ENCODE assay signal across 8 cellular contexts in genomic region chr14:77037886-77038511, GRCh38. TPM values are rescaled to one million over a fixed set of nuclear protein-coding genes. Genes with fewer than 3 reads are reported as not detected.
DNase-seq lines count a peak whose midpoint lies in the region; ATAC-seq and TF ChIP-seq lines count a peak whose summit lies in the region.

No MANE protein-coding gene starts in this region.

- WGBS in neuronal stem cell (ENCODE audit: extremely low coverage in 2 of 2, insufficient read length in 2 of 2, insufficient replicate concordance in 1 of 2), 2 donors: no CpG with 5 or more reads among the region's 21 CpGs

- H3K4me1 ChIP-seq in colonic mucosa: peaks cover 19% of the 10 kb centered on the region
- peaks cover 31 to 68% of the 10 kb centered on the region in 2 donors for H3K4me1 ChIP-seq in neuronal stem cell (ENCODE audit: control insufficient read depth in 2 of 2, insufficient read depth in 1 of 2, low read depth in 1 of 2, low read length in 2 of 2)

- H2AFZ ChIP-seq in neuronal stem cell (ENCODE audit: low read length): peak overlapping the region; percentile 70

- H3K27me3 ChIP-seq in colonic mucosa (no peaks in the 10 kb centered on the region), neuronal stem cell (ENCODE audit: control insufficient read depth in 3 of 3, insufficient read depth in 3 of 3, low read depth in 1 of 3, low read length in 3 of 3) (peaks cover 0 to 11% (median 0%) of the 10 kb centered on the region in 3 experiments)

- H3K27ac ChIP-seq in colonic mucosa (peak overlapping the region; percentile 80), neuronal stem cell (replicated peaks; ENCODE audit: low read length) (no peak overlapping the region)

- H2BK12ac ChIP-seq in neuronal stem cell (ENCODE audit: low read length): peak overlapping the region; percentile 63

- no peak overlapping the region for H4K91ac ChIP-seq in neuronal stem cell (ENCODE audit: low read depth, low read length, poor library complexity)

- H3K4me3 ChIP-seq in WI38 (ENCODE audit: low read depth, low read length) (peak overlapping the region; percentile 40), colonic mucosa (no peak overlapping the region), neuronal stem cell (ENCODE audit: low read length in 2 of 2) (peak overlapping the region in 1 of 2 donors; percentile 35)

- H2BK5ac ChIP-seq in neuronal stem cell (ENCODE audit: low read length): no peak overlapping the region

- no peaks in the 10 kb centered on the region for H3K79me1 ChIP-seq in neuronal stem cell (ENCODE audit: low read depth, low read length)

- H3K36me3 ChIP-seq in colonic mucosa: no peaks in the 10 kb centered on the region
- no peaks in the 10 kb centered on the region for H3K36me3 ChIP-seq in neuronal stem cell (replicated peaks in 1 of 2; ENCODE audit: control insufficient read depth in 2 of 2, insufficient read depth in 2 of 2, low read length in 2 of 2)

- H3K9me3 ChIP-seq in colonic mucosa: no peaks in the 10 kb centered on the region
- H3K9me3 ChIP-seq in neuronal stem cell (replicated peaks in 1 of 2; ENCODE audit: control insufficient read depth in 2 of 2, insufficient read depth in 1 of 2, low read depth in 1 of 2, low read length in 2 of 2): no peaks in the 10 kb centered on the region

- no peak overlapping the region for H2AK5ac ChIP-seq in neuronal stem cell (ENCODE audit: low read depth, low read length)

- no peak overlapping the region for H3K14ac ChIP-seq in neuronal stem cell (ENCODE audit: low read length)

- no peak overlapping the region for H4K8ac ChIP-seq in neuronal stem cell (ENCODE audit: low read depth, low read length)

- H3K18ac ChIP-seq in neuronal stem cell (ENCODE audit: low read length): peak overlapping the region; percentile 77

- peak; percentile 41 for DNase-seq in H4 (ENCODE audit: low spot score)
- DNase-seq in colonic mucosa: no peak
- DNase-seq in neuronal stem cell (ENCODE audit: low spot score): no peak
- no peak for DNase-seq in SKM-1 (lab: John Stamatoyannopoulos, UW; ENCODE audit: unreplicated experiment)

- H3K4me2 ChIP-seq in neuronal stem cell (ENCODE audit: insufficient read depth, low read length, poor library complexity, severe bottlenecking): no peak overlapping the region

- intact Hi-C loops in colonic mucosa (cut with DNase I): no loop called here

- no peak for ATAC-seq in HG02852 (IDR thresholded peaks at IDR 0.05; ENCODE audit: unreplicated experiment)
- no peak for ATAC-seq in GM21529 (IDR thresholded peaks at IDR 0.05; ENCODE audit: unreplicated experiment)
- no peak for ATAC-seq in GM19455 (IDR thresholded peaks at IDR 0.05; ENCODE audit: unreplicated experiment)

- no peak overlapping the region for H2BK120ac ChIP-seq in neuronal stem cell (ENCODE audit: low read depth, low read length)

- TF ChIP-seq CTCF in WI38 (IDR thresholded peaks at IDR 0.05; ENCODE audit: low read depth, low read length): no peak
- no peak for TF ChIP-seq CTCF in colonic mucosa (IDR thresholded peaks at IDR 0.05)

- H3K9ac ChIP-seq in colonic mucosa (ENCODE audit: low read depth in 2 of 2, low read length in 2 of 2) (peak overlapping the region; percentile 28 to 49), neuronal stem cell (ENCODE audit: low read depth, low read length, poor library complexity) (peak overlapping the region; percentile 24)

- H3K4ac ChIP-seq in neuronal stem cell (ENCODE audit: low read length): no peak overlapping the region

- peak overlapping the region; percentile 40 for H2BK15ac ChIP-seq in neuronal stem cell (ENCODE audit: low read length)

- H3K23ac ChIP-seq in neuronal stem cell (ENCODE audit: low read depth, low read length, poor library complexity): no peak overlapping the region

RNA-seq across cellular contexts. Expression of gene IRF2BPL, which starts 9.5 kb away (rescaled TPM):
- 8.7 and 17.5 TPM in 2 replicates for total RNA-seq in H4 (2014; rRNA removed; shearing (Covaris generic))
- total RNA-seq in colonic mucosa: 10 to 100 TPM; 18.3 to 27.1 TPM
- 12.3 TPM for polyA plus RNA-seq in neuronal stem cell (2013, experiment 1 of 2)
- 12.4 TPM for polyA plus RNA-seq in neuronal stem cell (2013, experiment 2 of 2)
